In genomic region chr12:96434107-96434506, GRCh38 we compare ENCODE assay signal across 8 cellular contexts. TPM values are rescaled to one million over a fixed set of nuclear protein-coding genes. Genes with fewer than 3 reads are reported as not detected.
DNase-seq lines count a peak whose midpoint lies in the region; ATAC-seq and TF ChIP-seq lines count a peak whose summit lies in the region.

No MANE protein-coding gene starts in this region.

- ATAC-seq in GM19351 (IDR thresholded peaks at IDR 0.05; ENCODE audit: unreplicated experiment) = peak; percentile 96

- H3K4me3 Mint-ChIP-seq in mesothelial cell of epicardium = no peak overlapping the region

- no peak overlapping the region for H3K27ac Mint-ChIP-seq in mesothelial cell of epicardium

- no peaks in the 10 kb centered on the region for H3K27me3 Mint-ChIP-seq in mesothelial cell of epicardium (ENCODE audit: low read depth)

- peaks cover 6% of the 10 kb centered on the region for H3K4me1 Mint-ChIP-seq in mesothelial cell of epicardium

- no peak for TF ChIP-seq CTCF in fibroblast of pulmonary artery (IDR thresholded peaks at IDR 0.05; ENCODE audit: low read length, missing control alignments)
- no peak for TF ChIP-seq CTCF in mesothelial cell of epicardium (IDR thresholded peaks at IDR 0.05; ENCODE audit: unreplicated experiment)

- H3K9me3 Mint-ChIP-seq in mesothelial cell of epicardium = no peaks in the 10 kb centered on the region

- DNase-seq in HK-2 (ENCODE audit: unreplicated experiment) (peak; percentile 29), fibroblast of pulmonary artery (ENCODE audit: low read depth) (peak; percentile 63), DMS 273 treated with DMSO at 0.1 percent for 48 hours (lab: John Stamatoyannopoulos, UW) (no peak), NCI-H1092 (lab: John Stamatoyannopoulos, UW) (no peak), mesothelial cell of epicardium (ENCODE audit: low spot score in 2 of 2, unreplicated experiment in 2 of 2) (no peak)
- DNase-seq in activated CD4-positive, alpha-beta T cell treated with anti-CD3 and anti-CD28 coated beads, Interleukin-2, amount 50 U/mL, for 24 hours (ENCODE audit: low read depth in 1 of 2, low spot score in 1 of 2) = peak; percentile 16 to 67
- DNase-seq in stimulated activated naive CD4-positive, alpha-beta T cell (lab: John Stamatoyannopoulos, UW) = peak; percentile 24 to 90 (median 80)

- H3K36me3 Mint-ChIP-seq in mesothelial cell of epicardium = no peaks in the 10 kb centered on the region

- no peak overlapping the region for H3K4me3 ChIP-seq in fibroblast of pulmonary artery (replicated peaks; ENCODE audit: low read depth, low read length)

RNA-seq across cellular contexts. Expression of gene CDK17, which starts 33.9 kb away (rescaled TPM):
- total RNA-seq in mesothelial cell of epicardium = 38.9 to 40.5 TPM (median 39.1 TPM) in 3 replicates

RNA-seq across cellular contexts. Expression of gene CFAP54, which starts 55.3 kb away (rescaled TPM):
- 0.54 to 0.84 TPM (median 0.80 TPM) in 3 replicates for total RNA-seq in mesothelial cell of epicardium

Comparison
In these comparisons a context has a peak if more than half of its experiments do, and no peak if none do; other contexts are left out.
1. DNase-seq: peak in HK-2 (single experiment), activated CD4-positive, alpha-beta T cell treated with anti-CD3 and anti-CD28 coated beads, Interleukin-2, amount 50 U/mL, for 24 hours (2 of 2), fibroblast of pulmonary artery (single experiment) and stimulated activated naive CD4-positive, alpha-beta T cell (6 of 6); none in DMS 273 treated with DMSO at 0.1 percent for 48 hours (single experiment), NCI-H1092 (single experiment) and mesothelial cell of epicardium (0 of 2).